9 cellular contexts compared by ENCODE assay signal in genomic region chr2:219499555-219499954, GRCh38. TPM values are rescaled to one million over a fixed set of nuclear protein-coding genes. Genes with fewer than 3 reads are reported as not detected.
DNase-seq lines count a peak whose midpoint lies in the region; ATAC-seq, FAIRE-seq and TF ChIP-seq lines count a peak whose summit lies in the region.
"Had no signal": no experiment of that assay in that cellular context is flagged by ENCODE, and none has a peak within 500 bp of the region (broad histone marks: within the 10 kb centered on the region; RNA-seq: fewer than 3 reads in every experiment).

No MANE protein-coding gene starts in this region.

- DNase-seq in AG04449 (ENCODE audit: low read depth, low spot score) (no peak), bronchial epithelial cell (ENCODE audit: low read depth) (no peak), naive B cell (no peak), ACHN (no peak), DMS 273 treated with DMSO at 0.1 percent for 48 hours (lab: John Stamatoyannopoulos, UW) (no peak), HTR-8/SVneo (ENCODE audit: insufficient read length, low spot score) (no peak)
- DNase-seq in stimulated activated CD4-positive, alpha-beta T cell treated with anti-CD3 and anti-CD28 coated beads, Interleukin-2, amount 100 ng/mL, for 24 hours = no peak
- DNase-seq: dermis blood vessel endothelial cell had no signal

- peak overlapping the region in 1 of 6 donors; percentile 4 for H3K27ac Mint-ChIP-seq in naive B cell

- H3K27me3 ChIP-seq in HUES64 (ENCODE audit: insufficient read depth, low read length) (peaks cover 38% of the 10 kb centered on the region), bronchial epithelial cell (ENCODE audit: control insufficient read depth, insufficient read depth, low read length) (peaks cover 10% of the 10 kb centered on the region)

- peaks cover 0 to 2% (median 0%) of the 10 kb centered on the region in 7 donors for H3K9me3 Mint-ChIP-seq in naive B cell

- WGBS in HUES64 = 61% methylated on average over 1 of the region's 1 CpG

- H3K4me3 ChIP-seq in AG04449 (ENCODE audit: low read depth, low read length) (peak overlapping the region; percentile 75), HUES64 (ENCODE audit: low read length) (peak overlapping the region; percentile 81), bronchial epithelial cell (ENCODE audit: low read depth, low read length) (peak overlapping the region; percentile 79)

- no peak overlapping the region for H3K27ac ChIP-seq in HUES64 (ENCODE audit: low read depth, low read length)

- in situ Hi-C loops in ACHN (cut with HindIII; ENCODE audit: low pct_ligation_motif_present, low pct_unique_long_range_greater_than_20kb, low sequenced_read_pairs) = no loop called here

- TF ChIP-seq CTCF in AG04449 (IDR thresholded peaks at IDR 0.05; ENCODE audit: insufficient read depth, low read length, missing control alignments) (no peak), bronchial epithelial cell (IDR thresholded peaks at IDR 0.05; ENCODE audit: insufficient read depth, low read length, severe bottlenecking) (no peak)

- no peak for FAIRE-seq in bronchial epithelial cell (lab: Jason Lieb, UNC)
- no peak for FAIRE-seq in HTR-8/SVneo (lab: Jason Lieb, UNC)

- H3K9me3 ChIP-seq in HUES64 (ENCODE audit: insufficient read depth, low read depth, low read length) = no peaks in the 10 kb centered on the region

- H3K36me3 Mint-ChIP-seq in naive B cell = peaks cover 2 to 22% of the 10 kb centered on the region in 2 donors

- H3K4me3 Mint-ChIP-seq in naive B cell = peak overlapping the region; percentile 92 to 100 (median 99)

- H3K36me3 ChIP-seq in HUES64 (ENCODE audit: insufficient read depth, low read length) (peaks cover 7% of the 10 kb centered on the region; the same call in 1 of the 2 replicates), bronchial epithelial cell (ENCODE audit: control insufficient read depth, insufficient read depth, low read length) (peaks cover 16% of the 10 kb centered on the region)

- peaks cover 35 to 50% (median 40%) of the 10 kb centered on the region in 3 donors for H3K4me1 Mint-ChIP-seq in naive B cell

- H3K9ac ChIP-seq in HUES64 (ENCODE audit: low read depth, low read length) = peak overlapping the region; percentile 86; the same call in 1 of the 2 replicates

- peaks cover 15 to 28% (median 27%) of the 10 kb centered on the region in 3 donors for H3K27me3 Mint-ChIP-seq in naive B cell

- CTCF ChIA-PET in AG04449 (lab: Yijun Ruan, JAX) = interaction anchor here (0.8 to 39.0 kb wide), 12 partner anchors 9 to 143 kb away, joined by 3 to 1084 read pairs (median 6); partner anchors contain the start of genes ASIC4 and DNPEP

- H3K4me1 ChIP-seq in HUES64 (ENCODE audit: insufficient read depth, low read length) = peaks cover 15% of the 10 kb centered on the region

- POLR2A ChIA-PET in AG04449 (lab: Yijun Ruan, JAX) = interaction anchor here (0.7 to 3.8 kb wide), 3 partner anchors 10 to 46 kb away, joined by 3 to 28 read pairs (median 22); no protein-coding TSS in a partner anchor

- ATAC-seq in naive B cell (ENCODE audit: low read depth in 2 of 2) = no peak

RNA-seq across cellular contexts. Expression of gene GMPPA, which starts 0.9 kb away (rescaled TPM):
- 25.1 TPM for polyA plus RNA-seq in HUES64 (2013, experiment 1 of 2)
- 25.2 TPM for polyA plus RNA-seq in HUES64 (2013, experiment 2 of 2)
- total RNA-seq in bronchial epithelial cell = 40.3 and 49.0 TPM in 2 replicates
- 10 to 100 TPM; 18.2 to 38.8 (median 22.9) TPM for polyA plus RNA-seq in naive B cell (ENCODE audit: low read depth in 6 of 6)

RNA-seq across cellular contexts. Expression of gene ASIC4, which starts 14.7 kb away (rescaled TPM):
- polyA plus RNA-seq in HUES64 (2013, experiment 1 of 2) = 0.10 TPM
- polyA plus RNA-seq in HUES64 (2013, experiment 2 of 2) = 0.51 TPM
- total RNA-seq in bronchial epithelial cell = under 0.01 and 0.53 TPM in 2 replicates
- polyA plus RNA-seq in naive B cell (ENCODE audit: low read depth in 6 of 6) = not detected
- total RNA-seq: dermis blood vessel endothelial cell had no signal

RNA-seq across cellular contexts. Expression of gene CHPF, which starts 44.1 kb away (rescaled TPM):
- 39.6 TPM for polyA plus RNA-seq in HUES64 (2013, experiment 1 of 2)
- polyA plus RNA-seq in HUES64 (2013, experiment 2 of 2) = 37.0 TPM
- total RNA-seq in bronchial epithelial cell = 52.7 and 85.5 TPM in 2 replicates
- 1 to 10 TPM in 1 of 6 donors, under 1 TPM in 5; 0.17 to 5.0 (median 0.41) TPM for polyA plus RNA-seq in naive B cell (ENCODE audit: low read depth in 6 of 6)

RNA-seq across cellular contexts. Expression of gene TMEM198, which starts 44.3 kb away (rescaled TPM):
- 6.3 TPM for polyA plus RNA-seq in HUES64 (2013, experiment 1 of 2)
- 5.6 TPM for polyA plus RNA-seq in HUES64 (2013, experiment 2 of 2)
- under 0.01 and 0.13 TPM in 2 replicates for total RNA-seq in bronchial epithelial cell
- polyA plus RNA-seq in naive B cell (ENCODE audit: low read depth in 6 of 6) = 1 to 10 TPM in 1 of 6 donors, not detected in 5; 1.2 TPM
